In genomic region chr7:92783260-92783911, GRCh38 we compare ENCODE assay signal across 21 cellular contexts. TPM values are rescaled to one million over a fixed set of nuclear protein-coding genes. Genes with fewer than 3 reads are reported as not detected.
DNase-seq lines count a peak whose midpoint lies in the region; ATAC-seq and TF ChIP-seq lines count a peak whose summit lies in the region.
"Had no signal": no experiment of that assay in that cellular context is flagged by ENCODE, and none has a peak within 500 bp of the region (broad histone marks: within the 10 kb centered on the region; RNA-seq: fewer than 3 reads in every experiment).

No MANE protein-coding gene starts in this region.

- H3K4me3 ChIP-seq in breast epithelium (no peak overlapping the region), tibial artery (no peak overlapping the region)
- H3K4me3 ChIP-seq: cardiac muscle cell, HAP-1 had no signal

- peak overlapping the region; percentile 39 for H3K27ac Mint-ChIP-seq in MCF 10A (ENCODE audit: low read depth, unreplicated experiment)
- H3K27ac Mint-ChIP-seq in brain: peak overlapping the region in 3 of 5 experiments; percentile 21 to 87 (median 46)
- H3K27ac Mint-ChIP-seq: CD4-positive, alpha-beta T cell; stimulated activated naive B cell treated with anti-CD40 and anti-IgM and Interleukin-4, amounts not matched to agents 10 μg/mL and 1 μg/mL and 100 μg/mL, for 72 hours; type B pancreatic cell had no signal

- H3K27me3 Mint-ChIP-seq in MCF 10A (ENCODE audit: insufficient read depth, unreplicated experiment) (no peaks in the 10 kb centered on the region), brain (no peaks in the 10 kb centered on the region)
- H3K27me3 Mint-ChIP-seq: CD4-positive, alpha-beta T cell; stimulated activated naive B cell treated with anti-CD40 and anti-IgM and Interleukin-4, amounts not matched to agents 10 μg/mL and 1 μg/mL and 100 μg/mL, for 72 hours; type B pancreatic cell had no signal

- H3K27me3 ChIP-seq in breast epithelium (no peaks in the 10 kb centered on the region), tibial artery (no peaks in the 10 kb centered on the region)
- H3K27me3 ChIP-seq: cardiac muscle cell had no signal

- H3K4me1 Mint-ChIP-seq in MCF 10A (ENCODE audit: insufficient read depth, unreplicated experiment) (peaks cover 43% of the 10 kb centered on the region), brain (peaks cover 48% of the 10 kb centered on the region)

- no peak overlapping the region for H3K27ac ChIP-seq in breast epithelium
- H3K27ac ChIP-seq in tibial artery: peak overlapping the region; percentile 9 to 11
- H3K27ac ChIP-seq: cardiac muscle cell, RWPE1 had no signal

- POLR2A ChIA-PET in MCF 10A (lab: Yijun Ruan, JAX): interaction anchor here (0.5 to 1.2 kb wide), 5 partner anchors 17 to 194 kb away, joined by 3 to 7 read pairs (median 3); partner anchors contain the start of gene FAM133B

- peaks cover 0 to 10% of the 10 kb centered on the region in 2 donors for H3K4me1 ChIP-seq in breast epithelium
- peaks cover 0 to 80% (median 26%) of the 10 kb centered on the region in 4 donors for H3K4me1 ChIP-seq in tibial artery

- H3K36me3 ChIP-seq in breast epithelium (no peaks in the 10 kb centered on the region), tibial artery (no peaks in the 10 kb centered on the region)
- H3K36me3 ChIP-seq: cardiac muscle cell had no signal

- H3K4me3 Mint-ChIP-seq in MCF 10A (ENCODE audit: unreplicated experiment): no peak overlapping the region
- H3K4me3 Mint-ChIP-seq in brain: no peak overlapping the region
- H3K4me3 Mint-ChIP-seq: CD4-positive, alpha-beta T cell; stimulated activated naive B cell treated with anti-CD40 and anti-IgM and Interleukin-4, amounts not matched to agents 10 μg/mL and 1 μg/mL and 100 μg/mL, for 72 hours; type B pancreatic cell had no signal

- TF ChIP-seq CTCF in MCF 10A (IDR thresholded peaks at IDR 0.05; ENCODE audit: unreplicated experiment): no peak
- no peak for TF ChIP-seq CTCF in breast epithelium (IDR thresholded peaks at IDR 0.05)
- no peak for TF ChIP-seq CTCF in brain (conservative IDR thresholded peaks at IDR 0.05)
- TF ChIP-seq CTCF in tibial artery (IDR thresholded peaks at IDR 0.05): no peak

- DNase-seq in MCF 10A (ENCODE audit: unreplicated experiment) (no peak), breast epithelium (ENCODE audit: low spot score in 2 of 2) (no peak), tibial artery (no peak), HuH-7.5 (ENCODE audit: low spot score) (no peak), AG08395 (ENCODE audit: low spot score) (no peak)
- DNase-seq: CD4-positive, alpha-beta T cell; DMS53; glutamatergic neuron; NCI-H345; NK-92 treated with Interleukin-12 subunit alpha and Interleukin-12 subunit beta, amount 100 ng/mL, for 24 hours; nucleus accumbens; right cardiac atrium; stimulated activated naive B cell treated with anti-CD40 and anti-IgM and Interleukin-4, amounts not matched to agents 10 μg/mL and 1 μg/mL and 100 μg/mL, for 72 hours had no signal

- peaks cover 15% of the 10 kb centered on the region for H3K36me3 Mint-ChIP-seq in MCF 10A (ENCODE audit: insufficient read depth, unreplicated experiment)
- peaks cover 21% of the 10 kb centered on the region for H3K36me3 Mint-ChIP-seq in brain

- CTCF ChIA-PET in MCF 10A (lab: Yijun Ruan, JAX): interaction anchor here (0.6 to 1.6 kb wide), 8 partner anchors 12 to 300 kb away, joined by 3 to 4 read pairs (median 3); no protein-coding TSS in a partner anchor

- H3K9me3 Mint-ChIP-seq in MCF 10A (ENCODE audit: unreplicated experiment): no peaks in the 10 kb centered on the region
- H3K9me3 Mint-ChIP-seq in brain: peaks cover under 1 to 5% (median 3%) of the 10 kb centered on the region in 5 experiments

- peaks cover 0 to 3% of the 10 kb centered on the region in 2 donors for H3K9me3 ChIP-seq in breast epithelium
- H3K9me3 ChIP-seq in tibial artery: no peaks in the 10 kb centered on the region
- H3K9me3 ChIP-seq: HAP-1 had no signal

- intact Hi-C loops in MCF 10A (cut with micrococcal nuclease): no loop called here
- intact Hi-C loops in breast epithelium (cut with DNase I; ENCODE audit: low total_unique reads): no loop called here
- intact Hi-C loops in tibial artery (cut with DNase I; ENCODE audit: low total_unique reads): no loop called here

- BruUV-seq in MCF 10A (replicated peaks; lab: Mats Ljungman, UMichigan): no TSS peak

- no peak for TF ChIP-seq POLR2A in breast epithelium (IDR thresholded peaks at IDR 0.05)

- peak; percentile 39 for ATAC-seq in HG03432 (IDR thresholded peaks at IDR 0.05; ENCODE audit: unreplicated experiment)
- ATAC-seq in HG03139 (IDR thresholded peaks at IDR 0.05; ENCODE audit: unreplicated experiment): no peak
- ATAC-seq: esophagus mucosa; right cardiac atrium; stimulated activated naive B cell treated with anti-CD40 and anti-IgM and Interleukin-4, amounts not matched to agents 10 μg/mL and 1 μg/mL and 100 μg/mL, for 72 hours had no signal

RNA-seq across cellular contexts. Expression of gene CDK6, which starts 53.0 kb away (rescaled TPM):
- total RNA-seq in MCF 10A (2022) (89.8 and 124 TPM in 2 replicates), breast epithelium (10 to 100 TPM; 12.8 to 26.2 (median 23.6) TPM)
- polyA plus RNA-seq in brain (ENCODE audit: insufficient read depth, low read depth, low replicate concordance): 0.36 TPM

Comparison
In these comparisons a context has a peak if more than half of its experiments do, and no peak if none do; other contexts are left out.
1. H3K27ac ChIP-seq: peak in tibial artery (2 of 2); none in breast epithelium (0 of 2).